Comparison of ENCODE assay signal across 1 cellular context in the genomic region with DNA sequence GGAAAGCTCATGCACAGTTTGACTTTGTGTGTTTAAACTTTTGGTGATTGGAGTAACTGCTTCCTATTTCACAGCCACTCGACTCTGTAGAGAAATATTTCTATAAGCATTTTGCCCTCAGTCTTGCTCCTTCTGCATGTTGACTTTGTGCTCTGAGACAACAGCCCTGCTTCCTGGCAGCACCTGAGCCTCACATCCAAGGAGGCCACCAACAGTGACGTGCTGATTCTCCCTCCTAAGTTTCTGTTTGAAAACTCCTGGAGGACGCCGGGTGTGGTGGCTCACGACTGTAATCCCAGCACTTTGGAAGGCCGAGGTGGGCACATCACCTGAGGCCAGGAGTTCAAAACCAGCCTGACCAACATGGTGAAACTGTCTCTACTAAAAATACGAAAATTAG.
TF ChIP-seq lines count a peak whose summit lies in the region.

No MANE protein-coding gene starts in this region.

TF ChIP-seq in GM23338, 12 proteins besides CTCF, POLR2A, EP300 and RAD21 (continued from another document):
- TF ChIP-seq, protein P1, sequence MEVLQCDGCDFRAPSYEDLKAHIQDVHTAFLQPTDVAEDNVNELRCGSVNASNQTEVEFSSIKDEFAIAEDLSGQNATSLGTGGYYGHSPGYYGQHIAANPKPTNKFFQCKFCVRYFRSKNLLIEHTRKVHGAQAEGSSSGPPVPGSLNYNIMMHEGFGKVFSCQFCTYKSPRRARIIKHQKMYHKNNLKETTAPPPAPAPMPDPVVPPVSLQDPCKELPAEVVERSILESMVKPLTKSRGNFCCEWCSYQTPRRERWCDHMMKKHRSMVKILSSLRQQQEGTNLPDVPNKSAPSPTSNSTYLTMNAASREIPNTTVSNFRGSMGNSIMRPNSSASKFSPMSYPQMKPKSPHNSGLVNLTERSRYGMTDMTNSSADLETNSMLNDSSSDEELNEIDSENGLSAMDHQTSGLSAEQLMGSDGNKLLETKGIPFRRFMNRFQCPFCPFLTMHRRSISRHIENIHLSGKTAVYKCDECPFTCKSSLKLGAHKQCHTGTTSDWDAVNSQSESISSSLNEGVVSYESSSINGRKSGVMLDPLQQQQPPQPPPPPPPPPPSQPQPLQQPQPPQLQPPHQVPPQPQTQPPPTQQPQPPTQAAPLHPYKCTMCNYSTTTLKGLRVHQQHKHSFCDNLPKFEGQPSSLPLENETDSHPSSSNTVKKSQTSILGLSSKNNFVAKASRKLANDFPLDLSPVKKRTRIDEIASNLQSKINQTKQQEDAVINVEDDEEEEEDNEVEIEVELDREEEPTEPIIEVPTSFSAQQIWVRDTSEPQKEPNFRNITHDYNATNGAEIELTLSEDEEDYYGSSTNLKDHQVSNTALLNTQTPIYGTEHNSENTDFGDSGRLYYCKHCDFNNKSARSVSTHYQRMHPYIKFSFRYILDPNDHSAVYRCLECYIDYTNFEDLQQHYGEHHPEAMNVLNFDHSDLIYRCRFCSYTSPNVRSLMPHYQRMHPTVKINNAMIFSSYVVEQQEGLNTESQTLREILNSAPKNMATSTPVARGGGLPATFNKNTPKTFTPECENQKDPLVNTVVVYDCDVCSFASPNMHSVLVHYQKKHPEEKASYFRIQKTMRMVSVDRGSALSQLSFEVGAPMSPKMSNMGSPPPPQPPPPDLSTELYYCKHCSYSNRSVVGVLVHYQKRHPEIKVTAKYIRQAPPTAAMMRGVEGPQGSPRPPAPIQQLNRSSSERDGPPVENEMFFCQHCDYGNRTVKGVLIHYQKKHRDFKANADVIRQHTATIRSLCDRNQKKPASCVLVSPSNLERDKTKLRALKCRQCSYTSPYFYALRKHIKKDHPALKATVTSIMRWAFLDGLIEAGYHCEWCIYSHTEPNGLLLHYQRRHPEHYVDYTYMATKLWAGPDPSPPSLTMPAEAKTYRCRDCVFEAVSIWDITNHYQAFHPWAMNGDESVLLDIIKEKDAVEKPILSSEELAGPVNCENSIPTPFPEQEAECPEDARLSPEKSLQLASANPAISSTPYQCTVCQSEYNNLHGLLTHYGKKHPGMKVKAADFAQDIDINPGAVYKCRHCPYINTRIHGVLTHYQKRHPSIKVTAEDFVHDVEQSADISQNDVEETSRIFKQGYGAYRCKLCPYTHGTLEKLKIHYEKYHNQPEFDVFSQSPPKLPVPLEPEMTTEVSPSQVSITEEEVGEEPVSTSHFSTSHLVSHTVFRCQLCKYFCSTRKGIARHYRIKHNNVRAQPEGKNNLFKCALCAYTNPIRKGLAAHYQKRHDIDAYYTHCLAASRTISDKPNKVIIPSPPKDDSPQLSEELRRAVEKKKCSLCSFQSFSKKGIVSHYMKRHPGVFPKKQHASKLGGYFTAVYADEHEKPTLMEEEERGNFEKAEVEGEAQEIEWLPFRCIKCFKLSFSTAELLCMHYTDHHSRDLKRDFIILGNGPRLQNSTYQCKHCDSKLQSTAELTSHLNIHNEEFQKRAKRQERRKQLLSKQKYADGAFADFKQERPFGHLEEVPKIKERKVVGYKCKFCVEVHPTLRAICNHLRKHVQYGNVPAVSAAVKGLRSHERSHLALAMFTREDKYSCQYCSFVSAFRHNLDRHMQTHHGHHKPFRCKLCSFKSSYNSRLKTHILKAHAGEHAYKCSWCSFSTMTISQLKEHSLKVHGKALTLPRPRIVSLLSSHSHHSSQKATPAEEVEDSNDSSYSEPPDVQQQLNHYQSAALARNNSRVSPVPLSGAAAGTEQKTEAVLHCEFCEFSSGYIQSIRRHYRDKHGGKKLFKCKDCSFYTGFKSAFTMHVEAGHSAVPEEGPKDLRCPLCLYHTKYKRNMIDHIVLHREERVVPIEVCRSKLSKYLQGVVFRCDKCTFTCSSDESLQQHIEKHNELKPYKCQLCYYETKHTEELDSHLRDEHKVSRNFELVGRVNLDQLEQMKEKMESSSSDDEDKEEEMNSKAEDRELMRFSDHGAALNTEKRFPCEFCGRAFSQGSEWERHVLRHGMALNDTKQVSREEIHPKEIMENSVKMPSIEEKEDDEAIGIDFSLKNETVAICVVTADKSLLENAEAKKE (CRISPR knock-in tag; IDR thresholded peaks at IDR 0.05), result no peak
- TF ChIP-seq EZH2phosphoT487 (IDR thresholded peaks at IDR 0.05; ENCODE audit: unreplicated experiment), result no peak
- TF ChIP-seq, protein P2, sequence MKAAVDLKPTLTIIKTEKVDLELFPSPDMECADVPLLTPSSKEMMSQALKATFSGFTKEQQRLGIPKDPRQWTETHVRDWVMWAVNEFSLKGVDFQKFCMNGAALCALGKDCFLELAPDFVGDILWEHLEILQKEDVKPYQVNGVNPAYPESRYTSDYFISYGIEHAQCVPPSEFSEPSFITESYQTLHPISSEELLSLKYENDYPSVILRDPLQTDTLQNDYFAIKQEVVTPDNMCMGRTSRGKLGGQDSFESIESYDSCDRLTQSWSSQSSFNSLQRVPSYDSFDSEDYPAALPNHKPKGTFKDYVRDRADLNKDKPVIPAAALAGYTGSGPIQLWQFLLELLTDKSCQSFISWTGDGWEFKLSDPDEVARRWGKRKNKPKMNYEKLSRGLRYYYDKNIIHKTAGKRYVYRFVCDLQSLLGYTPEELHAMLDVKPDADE (IDR thresholded peaks at IDR 0.05), result no peak
- TF ChIP-seq POLR2AphosphoS5 (IDR thresholded peaks at IDR 0.05; ENCODE audit: low read depth), result no peak
